8 cellular contexts compared by ENCODE assay signal in genomic region chr6:11278207-11278559, GRCh38. TPM values are rescaled to one million over a fixed set of nuclear protein-coding genes. Genes with fewer than 3 reads are reported as not detected.
DNase-seq lines count a peak whose midpoint lies in the region; ATAC-seq, FAIRE-seq and TF ChIP-seq lines count a peak whose summit lies in the region.

No MANE protein-coding gene starts in this region.

- ATAC-seq in HG03520 (IDR thresholded peaks at IDR 0.05; ENCODE audit: unreplicated experiment), result peak; percentile 27
- peak; percentile 67 for ATAC-seq in GM12878
- ATAC-seq in GM18517 (IDR thresholded peaks at IDR 0.05; ENCODE audit: unreplicated experiment), result no peak

- peak overlapping the region; percentile 77 for H3K9ac ChIP-seq in GM12878 (ENCODE audit: control insufficient read depth, insufficient read depth, low read length)

- TF ChIP-seq EP300 in GM12878 (IDR thresholded peaks at IDR 0.05; ENCODE audit: borderline replicate concordance in 1 of 2, control insufficient read depth in 1 of 2, low read depth in 2 of 2, low read length in 2 of 2), result no peak

- BruUV-seq in GM12878 (replicated peaks; lab: Mats Ljungman, UMichigan), result TSS peak; percentile 95

- H3K27me3 ChIP-seq in GM12878 (replicated peaks in 1 of 2; ENCODE audit: control insufficient read depth in 2 of 2, insufficient read depth in 2 of 2, low read length in 1 of 2), result no peaks in the 10 kb centered on the region

- no peak; the same call in 1 of the 2 replicates for TF ChIP-seq POLR2A in GM12878 (IDR thresholded peaks at IDR 0.05; ENCODE audit: low read depth, low read length)

- CTCF ChIA-PET in GM12878 (lab: Yijun Ruan, JAX), result interaction anchor here (0.6 to 4.3 kb wide), 20 partner anchors 9 to 1327 kb away, joined by 3 to 32 read pairs (median 4); no protein-coding TSS in a partner anchor

- FAIRE-seq in GM19239 (lab: Jason Lieb, UNC), result peak; percentile 11
- FAIRE-seq in GM12878 (lab: Jason Lieb, UNC), result peak; percentile 7

- peaks cover 46% of the 10 kb centered on the region for H3K4me1 ChIP-seq in GM12878 (ENCODE audit: control insufficient read depth, insufficient read depth, low read length)

- no peak for TF ChIP-seq RAD21 in GM12878 (IDR thresholded peaks at IDR 0.05; ENCODE audit: insufficient read depth, low read depth, low read length)

- in situ Hi-C loops in GM12878 (cut with MboI), result no loop called here

- peak overlapping the region; percentile 44 for H2AFZ ChIP-seq in GM12878 (ENCODE audit: control insufficient read depth, low read depth, low read length)

- peak overlapping the region; percentile 64 for H3K4me2 ChIP-seq in GM12878 (ENCODE audit: control insufficient read depth, insufficient read depth)

- RAD21 ChIA-PET in GM12878 (lab: Charles Lee; ENCODE audit: unreplicated experiment), result interaction anchor here (0.7 to 6.3 kb wide), 35 partner anchors 10 to 237 kb away, joined by 3 to 108 read pairs (median 9); partner anchors contain the start of gene NEDD9

- peak overlapping the region; percentile 23; the same call in 1 of the 2 replicates for H3K4me3 ChIP-seq in GM12878

- H3K79me2 ChIP-seq in GM12878 (ENCODE audit: control insufficient read depth, insufficient read depth, low read length), result no peaks in the 10 kb centered on the region; the same call in none of the 2 replicates

- SMC1A ChIA-PET in GM12878 (lab: Charles Lee; ENCODE audit: uncharacterized antibody, unreplicated experiment), result interaction anchor here (0.8 to 7.2 kb wide), 44 partner anchors 8 to 297 kb away, joined by 3 to 112 read pairs (median 5); partner anchors contain the start of gene NEDD9

- H3K9me3 ChIP-seq in GM12878 (replicated peaks; ENCODE audit: control insufficient read depth, insufficient read depth, low read length), result no peaks in the 10 kb centered on the region

- peak overlapping the region; percentile 95 for H3K27ac ChIP-seq in GM12878 (ENCODE audit: control insufficient read depth, insufficient read depth)

- no peaks in the 10 kb centered on the region for H4K20me1 ChIP-seq in GM12878 (ENCODE audit: control insufficient read depth, insufficient read depth)

- intact Hi-C loops in GM12878 (cut with micrococcal nuclease; ENCODE audit: unreplicated experiment), result loop anchor here (1.0 to 5.0 kb wide), 3 partner anchors 44 to 218 kb away; no protein-coding TSS in a partner anchor

- POLR2A ChIA-PET in GM12878 (lab: Charles Lee), result interaction anchor here (0.6 to 6.1 kb wide), 17 partner anchors 12 to 218 kb away, joined by 3 to 67 read pairs (median 13); partner anchors contain the start of gene NEDD9

- peak; percentile 20 for DNase-seq in GM19239 (ENCODE audit: insufficient read length, low spot score)
- DNase-seq in GM12878 (ENCODE audit: low read depth, low spot score), result peak; percentile 60
- DNase-seq in stimulated activated CD4-positive, alpha-beta T cell treated with anti-CD3 and anti-CD28 coated beads, Interleukin-4, amount 100 ng/mL, for 24 hours, result peak; percentile 47
- DNase-seq in MV-4-11 (lab: John Stamatoyannopoulos, UW), result no peak
- no peak for DNase-seq in NCI-H1436 treated with DMSO at 0.1 percent for 48 hours (lab: John Stamatoyannopoulos, UW)
- DNase-seq in NCI-H2196 (lab: John Stamatoyannopoulos, UW; ENCODE audit: unreplicated experiment), result no peak

- TF ChIP-seq CTCF in GM12878 (IDR thresholded peaks at IDR 0.05 in 2 of 3, conservative IDR thresholded peaks at IDR 0.05 in 1 of 3; ENCODE audit: control insufficient read depth in 2 of 3, extremely low read depth in 1 of 3, insufficient read depth in 1 of 3, low read depth in 3 of 3, low read length in 3 of 3), result no peak

- WGBS in GM12878 (ENCODE audit: insufficient coverage, insufficient replicate concordance, low lambda C conversion rate, missing lambda C conversion rate), result 2% methylated on average over 6 of the region's 6 CpGs

- H3K36me3 ChIP-seq in GM12878 (ENCODE audit: control insufficient read depth in 2 of 2, insufficient read depth in 2 of 2, low read length in 1 of 2), result peaks cover 4 to 14% of the 10 kb centered on the region in 2 experiments

TF ChIP-seq in GM12878, 131 proteins besides CTCF, POLR2A, EP300 and RAD21 (continues in another document):
- TF ChIP-seq ZNF24 (IDR thresholded peaks at IDR 0.05) (no peak), MAX (IDR thresholded peaks at IDR 0.05; ENCODE audit: low read depth, low read length) (no peak), NR2C1 (IDR thresholded peaks at IDR 0.05) (peak; percentile 28; the same call in 1 of the 2 replicates), POU2F2 (IDR thresholded peaks at IDR 0.05; ENCODE audit: borderline replicate concordance, low read depth, low read length) (peak; percentile 24; the same call in 2 of the 3 replicates), CBFB (IDR thresholded peaks at IDR 0.05; ENCODE audit: low read depth) (peak; percentile 46; the same call in 1 of the 2 replicates), ESRRA (IDR thresholded peaks at IDR 0.05; ENCODE audit: low read length) (no peak), MYB (IDR thresholded peaks at IDR 0.05; ENCODE audit: borderline replicate concordance, low read depth, low read length) (no peak), RUNX3 (IDR thresholded peaks at IDR 0.05; ENCODE audit: low read length) (peak; percentile 84), HCFC1 (IDR thresholded peaks at IDR 0.05; ENCODE audit: low read length) (no peak), ZNF687 (IDR thresholded peaks at IDR 0.05) (peak; percentile 67; the same call in 1 of the 2 replicates), YY1 (IDR thresholded peaks at IDR 0.05; ENCODE audit: low read depth, low read length) (no peak), ATF2 (IDR thresholded peaks at IDR 0.05; ENCODE audit: low read length) (0 out of 2 replicates have a peak, but pooled peaks have one; percentile 19), BCL11A (IDR thresholded peaks at IDR 0.05; ENCODE audit: low read depth, low read length) (peak; percentile 49)

RNA-seq across cellular contexts. Expression of gene NEDD9, which starts 45.7 kb away (rescaled TPM):
- 359 and 392 TPM in 2 replicates for total RNA-seq in GM12878 (2013; cell fraction: nucleolus; rRNA removed)
- total RNA-seq in GM12878 (2014; rRNA removed) (16.9 and 21.3 TPM in 2 replicates), GM12878 (2014; rRNA removed; fragmentation: Illumina TruSeq; extraction: Trizol) (18.4 and 20.1 TPM in 2 replicates), GM12878 (2021) (15.2 and 17.5 TPM in 2 replicates)
- polyA plus RNA-seq in GM12878 (2011; ENCODE audit: low read depth), result 21.4 TPM
- polyA plus RNA-seq in GM12878 (2011; rRNA removed) (82.7 and 92.6 TPM in 2 replicates), GM12878 (2014; fragmentation: Illumina TruSeq; extraction: Trizol) (14.0 and 14.2 TPM in 2 replicates), GM12878 (2014; fragmentation: Nextera tagmentation; extraction: Ambion mirVana) (1 to 10 TPM; 4.9 to 6.3 TPM), GM12878 (2014; rRNA removed) (13.0 and 15.3 TPM in 2 replicates), GM12878 (2016; fragmentation: Nextera tagmentation; extraction: Ambion mirVana) (10 to 100 TPM in 1 of 2 experiments, 1 to 10 TPM in 1; 9.7 to 12.1 TPM)
- polyA plus RNA-seq in GM12878 (2011; cell fraction: cytosol; rRNA removed), result 78.6 and 84.6 TPM in 2 replicates
- polyA plus RNA-seq in GM12878 (2011; cell fraction: nucleus; rRNA removed), result 78.6 and 79.5 TPM in 2 replicates
- 29.0 and 31.7 TPM in 2 replicates for polyA plus RNA-seq in GM12878 (2012)
- polyA minus RNA-seq in GM12878 (2011; rRNA and poly(A)+ RNA removed), result 260 and 266 TPM in 2 replicates
- polyA minus RNA-seq in GM12878 (2011; cell fraction: cytosol; rRNA and poly(A)+ RNA removed), result 53.4 and 63.7 TPM in 2 replicates
- 204 and 326 TPM in 2 replicates for polyA minus RNA-seq in GM12878 (2011; cell fraction: nucleus; rRNA and poly(A)+ RNA removed)

Comparison
In these comparisons a context has a peak if more than half of its experiments do, and no peak if none do; other contexts are left out.
1. DNase-seq: peak in GM19239 (single experiment), GM12878 (single experiment) and stimulated activated CD4-positive, alpha-beta T cell treated with anti-CD3 and anti-CD28 coated beads, Interleukin-4, amount 100 ng/mL, for 24 hours (single experiment); none in MV-4-11 (single experiment), NCI-H1436 treated with DMSO at 0.1 percent for 48 hours (single experiment) and NCI-H2196 (single experiment).